Comparison of ENCODE assay signal across 8 cellular contexts in genomic region chr10:119724630-119725549, GRCh38. TPM values are rescaled to one million over a fixed set of nuclear protein-coding genes. Genes with fewer than 3 reads are reported as not detected.
DNase-seq lines count a peak whose midpoint lies in the region; ATAC-seq and TF ChIP-seq lines count a peak whose summit lies in the region.

No MANE protein-coding gene starts in this region.

- WGBS in endodermal cell (ENCODE audit: insufficient coverage in 1 of 2, insufficient read length in 1 of 2), 2 experiments = 51 to 66% methylated on average over 14 to 20 of the region's 20 CpGs

- H3K36me3 ChIP-seq in ACC112 (ENCODE audit: insufficient read depth, low read length) (no peaks in the 10 kb centered on the region), endodermal cell (ENCODE audit: control insufficient read depth, insufficient read depth, low read length) (no peaks in the 10 kb centered on the region)

- peak overlapping the region; percentile 76 for H3K4me3 ChIP-seq in ACC112 (ENCODE audit: low read depth, low read length)
- H3K4me3 ChIP-seq in GM12864 (ENCODE audit: low read depth, low read length) = peak overlapping the region; percentile 61
- H3K4me3 ChIP-seq in endodermal cell (ENCODE audit: low read length) = peak overlapping the region; percentile 78

- H3K4me1 ChIP-seq in ACC112 (ENCODE audit: control insufficient read depth, insufficient read depth, low read length, unreplicated experiment) = peaks cover 8% of the 10 kb centered on the region
- H3K4me1 ChIP-seq in endodermal cell (ENCODE audit: control insufficient read depth, insufficient read depth, low read length) = peaks cover 18% of the 10 kb centered on the region

- H3K9me3 ChIP-seq in endodermal cell (ENCODE audit: control insufficient read depth, low read length) = peaks cover 13% of the 10 kb centered on the region

- peaks cover 5% of the 10 kb centered on the region for H3K36me3 Mint-ChIP-seq in endodermal cell (ENCODE audit: low read depth)

- peak; percentile 27 for ATAC-seq in HG03175 (IDR thresholded peaks at IDR 0.05; ENCODE audit: unreplicated experiment)

- H3K4me1 Mint-ChIP-seq in endodermal cell = peaks cover 28% of the 10 kb centered on the region

- H3K27ac ChIP-seq in ACC112 (ENCODE audit: low read depth, low read length) (peak overlapping the region; percentile 13; the same call in 1 of the 2 replicates), endodermal cell (ENCODE audit: low read depth, low read length) (peak overlapping the region; percentile 78)

- TF ChIP-seq CTCF in GM12864 (IDR thresholded peaks at IDR 0.05; ENCODE audit: low read depth, low read length, missing control alignments) (no peak), endodermal cell (conservative IDR thresholded peaks at IDR 0.05) (no peak)

- no peaks in the 10 kb centered on the region for H3K27me3 ChIP-seq in ACC112 (ENCODE audit: insufficient read depth, low read length)
- H3K27me3 ChIP-seq in endodermal cell (ENCODE audit: control insufficient read depth, insufficient read depth, low read length, poor library complexity, severe bottlenecking) = no peaks in the 10 kb centered on the region

- H3K4me3 Mint-ChIP-seq in endodermal cell = peak overlapping the region; percentile 66

- no peak for DNase-seq in GM12864 (ENCODE audit: low read depth)
- DNase-seq in SHP77 treated with DMSO at 0.1 percent for 48 hours (lab: John Stamatoyannopoulos, UW) = peak; percentile 3
- no peak for DNase-seq in endodermal cell
- DNase-seq in myocyte (ENCODE audit: low read depth) = peak; percentile 57
- no peak for DNase-seq in HPDE6-E6E7 (ENCODE audit: extremely low spot score)
- DNase-seq in activated CD4-positive, alpha-beta T cell treated with anti-CD3 and anti-CD28 coated beads for 4 hours = no peak

- H2AFZ ChIP-seq in ACC112 (ENCODE audit: low read length, unreplicated experiment) = peak overlapping the region; percentile 98

- H3K27me3 Mint-ChIP-seq in endodermal cell (ENCODE audit: insufficient read depth) = peaks cover 7% of the 10 kb centered on the region

- peak overlapping the region; percentile 35 for H3K27ac Mint-ChIP-seq in endodermal cell

- peak overlapping the region; percentile 63 for H3K9ac ChIP-seq in endodermal cell (ENCODE audit: extremely low read depth, low read length, poor library complexity, severe bottlenecking)

- H3K9me3 Mint-ChIP-seq in endodermal cell = peaks cover 19% of the 10 kb centered on the region

- H3K79me2 ChIP-seq in ACC112 (ENCODE audit: control insufficient read depth, insufficient read depth, low read length, unreplicated experiment) = peaks cover 6% of the 10 kb centered on the region

RNA-seq across cellular contexts. Expression of gene INPP5F, which starts 1.0 kb away (rescaled TPM):
- total RNA-seq in endodermal cell = 10 to 100 TPM; 74.4 to 75.6 TPM
- polyA plus RNA-seq in endodermal cell (2013, experiment 1 of 2) = 116 TPM
- 115 TPM for polyA plus RNA-seq in endodermal cell (2013, experiment 2 of 2)
- total RNA-seq in myocyte = 11.4 and 34.9 TPM in 2 replicates
- polyA plus RNA-seq in myocyte (2012) = 10.3 TPM

Comparison
In these comparisons a context has a peak if more than half of its experiments do, and no peak if none do; other contexts are left out.
1. DNase-seq: peak in SHP77 treated with DMSO at 0.1 percent for 48 hours (single experiment) and myocyte (single experiment); none in GM12864 (single experiment), endodermal cell (single experiment), HPDE6-E6E7 (single experiment) and activated CD4-positive, alpha-beta T cell treated with anti-CD3 and anti-CD28 coated beads for 4 hours (0 of 2).
2. Peak in every context shown above with its lines, with median percentiles within 50 percentile points of each other: H3K4me3 ChIP-seq.